ENCODE assay signal across 1 cellular context in genomic region chr3:30597131-30597768, GRCh38.
TF ChIP-seq lines count a peak whose summit lies in the region.

No MANE protein-coding gene starts in this region.

TF ChIP-seq in HepG2, 621 proteins besides CTCF, POLR2A, EP300 and RAD21 (continued from another document and continues in another):
- TF ChIP-seq THAP9 (CRISPR knock-in tag; IDR thresholded peaks at IDR 0.05; ENCODE audit: borderline replicate concordance): no peak
- TF ChIP-seq CBX1 (IDR thresholded peaks at IDR 0.05; ENCODE audit: low read depth): no peak
- peak; percentile 21; the same call in 1 of the 2 replicates for TF ChIP-seq ESRRA (CRISPR knock-in tag; IDR thresholded peaks at IDR 0.05; ENCODE audit: low read depth)
- TF ChIP-seq MXI1 (IDR thresholded peaks at IDR 0.05; ENCODE audit: borderline replicate concordance, low read depth, low read length): no peak; the same call in 2 of the 3 replicates
- no peak for TF ChIP-seq ZNF709 (CRISPR knock-in tag; IDR thresholded peaks at IDR 0.05)
- TF ChIP-seq DR1 (CRISPR knock-in tag; IDR thresholded peaks at IDR 0.05): no peak
- no peak for TF ChIP-seq HOXA9 (CRISPR knock-in tag; IDR thresholded peaks at IDR 0.05; ENCODE audit: borderline replicate concordance)
- peak; percentile 98 for TF ChIP-seq RCOR2 (CRISPR knock-in tag; IDR thresholded peaks at IDR 0.05)
- TF ChIP-seq ZNF496 (CRISPR knock-in tag; IDR thresholded peaks at IDR 0.05; ENCODE audit: insufficient replicate concordance): no peak
- 0 out of 2 replicates have a peak, but pooled peaks have one; percentile 67 for TF ChIP-seq ZNF280D (CRISPR knock-in tag; IDR thresholded peaks at IDR 0.05)
- peak; percentile 63 for TF ChIP-seq ZNF317 (CRISPR knock-in tag; IDR thresholded peaks at IDR 0.05)
- TF ChIP-seq SOX6 (IDR thresholded peaks at IDR 0.05): no peak
- peak; percentile 100 for TF ChIP-seq SOX6 (CRISPR knock-in tag; IDR thresholded peaks at IDR 0.05)
- TF ChIP-seq ZNF501 (CRISPR knock-in tag; IDR thresholded peaks at IDR 0.05): no peak
- no peak for TF ChIP-seq ZNF17 (CRISPR knock-in tag; IDR thresholded peaks at IDR 0.05)
- TF ChIP-seq SNRNP70 (IDR thresholded peaks at IDR 0.05; ENCODE audit: low read depth, low read length): no peak
- TF ChIP-seq ZNF512 (CRISPR knock-in tag; IDR thresholded peaks at IDR 0.05): no peak
- peak; percentile 22; the same call in 1 of the 2 replicates for TF ChIP-seq ZNF431 (CRISPR knock-in tag; IDR thresholded peaks at IDR 0.05; ENCODE audit: borderline replicate concordance, low read depth)
- no peak for TF ChIP-seq ZBTB46 (CRISPR knock-in tag; IDR thresholded peaks at IDR 0.05; ENCODE audit: borderline replicate concordance)
- no peak for TF ChIP-seq ATRX (CRISPR knock-in tag; IDR thresholded peaks at IDR 0.05; ENCODE audit: borderline replicate concordance)
- no peak for TF ChIP-seq CC2D1A (CRISPR knock-in tag; IDR thresholded peaks at IDR 0.05)
- no peak for TF ChIP-seq ZNF766 (CRISPR knock-in tag; IDR thresholded peaks at IDR 0.05; ENCODE audit: borderline replicate concordance)
- TF ChIP-seq HMGA1 (CRISPR knock-in tag; conservative IDR thresholded peaks at IDR 0.05): no peak
- peak; percentile 98 for TF ChIP-seq NCOR1 (IDR thresholded peaks at IDR 0.05; ENCODE audit: borderline replicate concordance, low read length)
- peak; percentile 91 for TF ChIP-seq ZBTB43 (CRISPR knock-in tag; conservative IDR thresholded peaks at IDR 0.05)
- TF ChIP-seq MEIS2 (CRISPR knock-in tag; IDR thresholded peaks at IDR 0.05): peak; percentile 72; the same call in 1 of the 2 replicates
- peak; percentile 68 for TF ChIP-seq SKI (IDR thresholded peaks at IDR 0.05; ENCODE audit: partially characterized antibody)
- peak; percentile 83; the same call in 1 of the 2 replicates for TF ChIP-seq RNF219 (CRISPR knock-in tag; IDR thresholded peaks at IDR 0.05)
- TF ChIP-seq ZHX2 (IDR thresholded peaks at IDR 0.05; ENCODE audit: low read depth): no peak
- TF ChIP-seq ZHX2 (CRISPR knock-in tag; IDR thresholded peaks at IDR 0.05; ENCODE audit: borderline replicate concordance): peak; percentile 71; the same call in 1 of the 2 replicates
- no peak for TF ChIP-seq NR3C1 (CRISPR knock-in tag; IDR thresholded peaks at IDR 0.05)
- no peak for TF ChIP-seq ZSCAN12 (CRISPR knock-in tag; IDR thresholded peaks at IDR 0.05)
- peak; percentile 74 for TF ChIP-seq HHEX (CRISPR knock-in tag; IDR thresholded peaks at IDR 0.05)
- TF ChIP-seq ZNF749 (CRISPR knock-in tag; IDR thresholded peaks at IDR 0.05; ENCODE audit: borderline replicate concordance): no peak; the same call in 1 of the 2 replicates
- TF ChIP-seq POGK (CRISPR knock-in tag; conservative IDR thresholded peaks at IDR 0.05): no peak
- no peak for TF ChIP-seq ZNF274 (CRISPR knock-in tag; IDR thresholded peaks at IDR 0.05)
- peak in 1 of 2 experiments; percentile 93; a peak in 2 of 4 replicates for TF ChIP-seq ATF4 (CRISPR knock-in tag; IDR thresholded peaks at IDR 0.05)
- no peak for TF ChIP-seq HNRNPL (IDR thresholded peaks at IDR 0.05; ENCODE audit: low read depth, low read length)
- no peak for TF ChIP-seq POLR2G (IDR thresholded peaks at IDR 0.05; ENCODE audit: low read depth, low read length)
